22 cellular contexts compared by ENCODE assay signal in the genomic region with DNA sequence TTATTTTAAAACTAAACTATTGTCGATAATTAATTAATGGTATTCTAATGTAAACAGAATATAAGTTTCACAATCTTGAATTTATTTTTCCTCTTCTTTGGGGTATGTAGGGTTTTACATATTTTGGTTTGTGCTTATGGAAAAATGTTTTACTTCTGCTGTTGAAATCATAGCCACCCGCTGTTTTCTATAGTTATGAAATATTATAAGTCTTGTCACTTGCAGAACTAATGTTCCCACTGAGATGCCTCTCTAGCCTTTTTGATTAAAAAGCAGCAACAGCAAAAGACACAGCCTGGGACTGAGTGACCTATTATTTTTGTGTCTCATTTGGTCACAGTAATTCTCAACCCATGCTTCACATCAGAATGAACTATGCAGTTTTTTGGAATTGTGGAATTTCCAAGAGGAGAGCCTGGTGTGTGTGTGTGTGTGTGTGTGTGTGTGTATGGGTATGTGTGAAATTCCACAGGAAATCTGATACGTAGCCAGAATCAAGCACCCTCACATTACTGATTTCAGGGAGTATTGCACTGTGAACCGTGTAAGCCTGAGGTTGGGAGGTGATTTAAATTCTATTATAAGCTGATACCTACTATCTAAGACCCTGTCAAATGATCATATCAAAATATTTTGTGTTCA. TPM values are rescaled to one million over a fixed set of nuclear protein-coding genes. Genes with fewer than 3 reads are reported as not detected.
DNase-seq lines count a peak whose midpoint lies in the region; ATAC-seq and TF ChIP-seq lines count a peak whose summit lies in the region.
"Had no signal": no experiment of that assay in that cellular context is flagged by ENCODE, and none has a peak within 500 bp of the region (broad histone marks: within the 10 kb centered on the region; RNA-seq: fewer than 3 reads in every experiment).

No MANE protein-coding gene starts in this region.

- peaks cover 6% of the 10 kb centered on the region for H3K4me1 ChIP-seq in mesenchymal stem cell (ENCODE audit: control insufficient read depth, insufficient read depth, low read depth, low read length)

- no peak for TF ChIP-seq CTCF in osteocyte (IDR thresholded peaks at IDR 0.05)

- H3K9ac ChIP-seq in SK-N-MC (ENCODE audit: insufficient read length): no peak overlapping the region
- H3K9ac ChIP-seq in mesenchymal stem cell (ENCODE audit: low read length): no peak overlapping the region

- H2BK15ac ChIP-seq in mesenchymal stem cell (ENCODE audit: low read depth, poor library complexity, severe bottlenecking): no peak overlapping the region

- H3K36me3 Mint-ChIP-seq in osteocyte (ENCODE audit: unreplicated experiment): no peaks in the 10 kb centered on the region
- H3K36me3 Mint-ChIP-seq: IgD-negative memory B cell had no signal

- H2AFZ ChIP-seq in mesenchymal stem cell (ENCODE audit: low read depth, low read length): no peak overlapping the region

- no peak overlapping the region for H2BK5ac ChIP-seq in mesenchymal stem cell (ENCODE audit: low read depth, low read length, poor library complexity, severe bottlenecking)

- H2AK5ac ChIP-seq in mesenchymal stem cell (ENCODE audit: low read length, severe bottlenecking): no peak overlapping the region

- H3K27ac Mint-ChIP-seq in osteocyte (ENCODE audit: unreplicated experiment): peak overlapping the region; percentile 65
- H3K27ac Mint-ChIP-seq: IgD-negative memory B cell had no signal

- no peak overlapping the region for H3K14ac ChIP-seq in mesenchymal stem cell (ENCODE audit: low read length in 2 of 2)

- no CpG with 5 or more reads among the region's 4 CpGs for WGBS in mesenchymal stem cell

- H3K79me1 ChIP-seq in mesenchymal stem cell (replicated peaks; ENCODE audit: low read length, poor library complexity, severe bottlenecking): peaks cover 1% of the 10 kb centered on the region

- no peaks in the 10 kb centered on the region for H3K27me3 ChIP-seq in mesenchymal stem cell (ENCODE audit: control insufficient read depth in 1 of 2, insufficient read depth in 1 of 2, low read length in 2 of 2)

- no peak overlapping the region for H3K23ac ChIP-seq in mesenchymal stem cell (ENCODE audit: low read length in 2 of 2)

- H3K9me3 ChIP-seq in SK-N-MC (ENCODE audit: low read depth, low read length) (no peaks in the 10 kb centered on the region), mesenchymal stem cell (ENCODE audit: control insufficient read depth, low read length) (no peaks in the 10 kb centered on the region)
- H3K9me3 ChIP-seq: A549 had no signal

- H3K4me3 ChIP-seq in SK-N-MC (peak overlapping the region; percentile 62), mesenchymal stem cell (ENCODE audit: insufficient read depth in 1 of 2, low read depth in 1 of 2, low read length in 2 of 2) (no peak overlapping the region)
- H3K4me3 ChIP-seq: A549 had no signal

- ATAC-seq in esophagus mucosa: no peak
- ATAC-seq: A549 had no signal

- no peak overlapping the region for H2BK120ac ChIP-seq in mesenchymal stem cell (ENCODE audit: low read depth, low read length)

- H3K18ac ChIP-seq in mesenchymal stem cell (ENCODE audit: low read depth in 1 of 2, low read length in 2 of 2): no peak overlapping the region

- no peak overlapping the region for H4K91ac ChIP-seq in mesenchymal stem cell (ENCODE audit: low read length)

- H3K27ac ChIP-seq in SK-N-MC (peak overlapping the region; percentile 82), mesenchymal stem cell (ENCODE audit: low read length, poor library complexity, severe bottlenecking) (peak overlapping the region; percentile 28)
- H3K27ac ChIP-seq: A549, C4-2B had no signal

- H3K4me3 Mint-ChIP-seq in osteocyte (ENCODE audit: unreplicated experiment): no peak overlapping the region
- H3K4me3 Mint-ChIP-seq: IgD-negative memory B cell had no signal

- no peak overlapping the region for H2BK12ac ChIP-seq in mesenchymal stem cell (ENCODE audit: low read length in 2 of 2)

- no peaks in the 10 kb centered on the region for H3K9me3 Mint-ChIP-seq in osteocyte (ENCODE audit: unreplicated experiment)
- H3K9me3 Mint-ChIP-seq: IgD-negative memory B cell had no signal

- no peak overlapping the region for H4K8ac ChIP-seq in mesenchymal stem cell (ENCODE audit: low read length)

- H3K4me1 Mint-ChIP-seq in osteocyte (ENCODE audit: unreplicated experiment): peaks cover 50% of the 10 kb centered on the region
- H3K4me1 Mint-ChIP-seq: IgD-negative memory B cell had no signal

- H3K4ac ChIP-seq in mesenchymal stem cell (ENCODE audit: low read depth in 1 of 2, low read length in 2 of 2): no peak overlapping the region

- H3K36me3 ChIP-seq in SK-N-MC (ENCODE audit: insufficient read depth, low read length) (no peaks in the 10 kb centered on the region), mesenchymal stem cell (ENCODE audit: control insufficient read depth in 1 of 2, insufficient read depth in 2 of 2, low read depth in 1 of 2, low read length in 2 of 2) (no peaks in the 10 kb centered on the region)

- no peak overlapping the region for H3K4me2 ChIP-seq in mesenchymal stem cell (ENCODE audit: low read length, poor library complexity, severe bottlenecking)
- H3K4me2 ChIP-seq: A549 had no signal

- DNase-seq in HK-2 (ENCODE audit: unreplicated experiment) (peak; percentile 34), SK-N-MC (ENCODE audit: low read depth, low spot score) (peak; percentile 84), mesenchymal stem cell (no peak), osteocyte (ENCODE audit: extremely low spot score, unreplicated experiment) (no peak), NCI-H1092 (lab: John Stamatoyannopoulos, UW) (no peak), NCI-H226 (no peak), activated T-cell treated with anti-CD3 and anti-CD28 coated beads for 4 hours (no peak)
- DNase-seq: DMS153; EL; H7; Kasumi-1; MM.1S; NCI-H1105; NCI-H1694; NCI-H2227 treated with DMSO at 0.1 percent for 48 hours; NCI-H526; NK-92 treated with Interleukin-12 subunit alpha and Interleukin-12 subunit beta, amount 100 ng/mL, for 24 hours; SHP77 treated with DMSO at 0.1 percent for 48 hours had no signal

- H3K27me3 Mint-ChIP-seq in osteocyte (ENCODE audit: unreplicated experiment): no peaks in the 10 kb centered on the region

RNA-seq across cellular contexts. Expression of a gene that starts 55.8 kb away (rescaled TPM):
- polyA plus RNA-seq in mesenchymal stem cell (2013, experiment 1 of 2): 92.4 TPM
- polyA plus RNA-seq in mesenchymal stem cell (2013, experiment 2 of 2): 92.2 TPM
- total RNA-seq in osteocyte (124 and 129 TPM in 2 replicates), esophagus mucosa (92.0 TPM)
- polyA plus RNA-seq: IgD-negative memory B cell had no signal

Comparison
In these comparisons a context has a peak if more than half of its experiments do, and no peak if none do; other contexts are left out.
1. DNase-seq: peak in HK-2 (single experiment) and SK-N-MC (single experiment); none in mesenchymal stem cell (single experiment), osteocyte (single experiment), NCI-H1092 (single experiment), NCI-H226 (single experiment) and activated T-cell treated with anti-CD3 and anti-CD28 coated beads for 4 hours (single experiment).